1 cellular context compared by ENCODE assay signal in the genomic region with DNA sequence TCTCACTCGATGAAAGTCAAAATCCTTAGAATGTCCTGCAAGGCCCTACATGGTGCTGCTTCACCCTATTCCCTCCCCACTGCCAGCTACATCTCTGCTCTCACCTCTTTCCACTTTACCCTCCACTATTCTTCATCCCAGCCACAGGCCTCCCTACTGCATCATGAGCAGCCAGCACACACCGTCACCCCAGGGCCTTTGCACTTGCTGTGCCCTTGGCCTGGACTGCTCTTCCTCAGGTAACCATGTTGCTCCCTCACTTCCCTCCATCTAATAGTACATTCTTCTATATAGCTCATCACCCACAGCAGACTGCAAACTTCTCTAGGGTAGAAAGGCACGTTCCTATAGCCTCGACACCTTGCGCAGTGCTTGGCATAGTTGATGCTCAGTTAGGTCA.
TF ChIP-seq lines count a peak whose summit lies in the region.

No MANE protein-coding gene starts in this region.

TF ChIP-seq in GM12878, 131 proteins besides CTCF, POLR2A, EP300 and RAD21 (continued from another document):
- TF ChIP-seq, protein P1, sequence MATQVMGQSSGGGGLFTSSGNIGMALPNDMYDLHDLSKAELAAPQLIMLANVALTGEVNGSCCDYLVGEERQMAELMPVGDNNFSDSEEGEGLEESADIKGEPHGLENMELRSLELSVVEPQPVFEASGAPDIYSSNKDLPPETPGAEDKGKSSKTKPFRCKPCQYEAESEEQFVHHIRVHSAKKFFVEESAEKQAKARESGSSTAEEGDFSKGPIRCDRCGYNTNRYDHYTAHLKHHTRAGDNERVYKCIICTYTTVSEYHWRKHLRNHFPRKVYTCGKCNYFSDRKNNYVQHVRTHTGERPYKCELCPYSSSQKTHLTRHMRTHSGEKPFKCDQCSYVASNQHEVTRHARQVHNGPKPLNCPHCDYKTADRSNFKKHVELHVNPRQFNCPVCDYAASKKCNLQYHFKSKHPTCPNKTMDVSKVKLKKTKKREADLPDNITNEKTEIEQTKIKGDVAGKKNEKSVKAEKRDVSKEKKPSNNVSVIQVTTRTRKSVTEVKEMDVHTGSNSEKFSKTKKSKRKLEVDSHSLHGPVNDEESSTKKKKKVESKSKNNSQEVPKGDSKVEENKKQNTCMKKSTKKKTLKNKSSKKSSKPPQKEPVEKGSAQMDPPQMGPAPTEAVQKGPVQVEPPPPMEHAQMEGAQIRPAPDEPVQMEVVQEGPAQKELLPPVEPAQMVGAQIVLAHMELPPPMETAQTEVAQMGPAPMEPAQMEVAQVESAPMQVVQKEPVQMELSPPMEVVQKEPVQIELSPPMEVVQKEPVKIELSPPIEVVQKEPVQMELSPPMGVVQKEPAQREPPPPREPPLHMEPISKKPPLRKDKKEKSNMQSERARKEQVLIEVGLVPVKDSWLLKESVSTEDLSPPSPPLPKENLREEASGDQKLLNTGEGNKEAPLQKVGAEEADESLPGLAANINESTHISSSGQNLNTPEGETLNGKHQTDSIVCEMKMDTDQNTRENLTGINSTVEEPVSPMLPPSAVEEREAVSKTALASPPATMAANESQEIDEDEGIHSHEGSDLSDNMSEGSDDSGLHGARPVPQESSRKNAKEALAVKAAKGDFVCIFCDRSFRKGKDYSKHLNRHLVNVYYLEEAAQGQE (IDR thresholded peaks at IDR 0.05; ENCODE audit: low read depth, low read length), result no peak
- TF ChIP-seq, protein P2, sequence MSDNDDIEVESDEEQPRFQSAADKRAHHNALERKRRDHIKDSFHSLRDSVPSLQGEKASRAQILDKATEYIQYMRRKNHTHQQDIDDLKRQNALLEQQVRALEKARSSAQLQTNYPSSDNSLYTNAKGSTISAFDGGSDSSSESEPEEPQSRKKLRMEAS (IDR thresholded peaks at IDR 0.05; ENCODE audit: low read depth, low read length), result no peak
- TF ChIP-seq YY1 (IDR thresholded peaks at IDR 0.05; ENCODE audit: low read depth, low read length) (no peak), SUZ12 (IDR thresholded peaks at IDR 0.05; ENCODE audit: unreplicated experiment) (no peak), TCF3 (IDR thresholded peaks at IDR 0.05; ENCODE audit: borderline replicate concordance, insufficient read depth, low read depth, low read length) (no peak), NR2C2 (IDR thresholded peaks at IDR 0.05; ENCODE audit: borderline replicate concordance, control insufficient read depth, insufficient read length, low read depth) (no peak), PAX8 (IDR thresholded peaks at IDR 0.05) (no peak), YBX1 (IDR thresholded peaks at IDR 0.05) (no peak), RELA (IDR thresholded peaks at IDR 0.05; ENCODE audit: borderline replicate concordance, partially characterized antibody) (no peak), FOXK2 (IDR thresholded peaks at IDR 0.05) (no peak)
- TF ChIP-seq, protein P3, sequence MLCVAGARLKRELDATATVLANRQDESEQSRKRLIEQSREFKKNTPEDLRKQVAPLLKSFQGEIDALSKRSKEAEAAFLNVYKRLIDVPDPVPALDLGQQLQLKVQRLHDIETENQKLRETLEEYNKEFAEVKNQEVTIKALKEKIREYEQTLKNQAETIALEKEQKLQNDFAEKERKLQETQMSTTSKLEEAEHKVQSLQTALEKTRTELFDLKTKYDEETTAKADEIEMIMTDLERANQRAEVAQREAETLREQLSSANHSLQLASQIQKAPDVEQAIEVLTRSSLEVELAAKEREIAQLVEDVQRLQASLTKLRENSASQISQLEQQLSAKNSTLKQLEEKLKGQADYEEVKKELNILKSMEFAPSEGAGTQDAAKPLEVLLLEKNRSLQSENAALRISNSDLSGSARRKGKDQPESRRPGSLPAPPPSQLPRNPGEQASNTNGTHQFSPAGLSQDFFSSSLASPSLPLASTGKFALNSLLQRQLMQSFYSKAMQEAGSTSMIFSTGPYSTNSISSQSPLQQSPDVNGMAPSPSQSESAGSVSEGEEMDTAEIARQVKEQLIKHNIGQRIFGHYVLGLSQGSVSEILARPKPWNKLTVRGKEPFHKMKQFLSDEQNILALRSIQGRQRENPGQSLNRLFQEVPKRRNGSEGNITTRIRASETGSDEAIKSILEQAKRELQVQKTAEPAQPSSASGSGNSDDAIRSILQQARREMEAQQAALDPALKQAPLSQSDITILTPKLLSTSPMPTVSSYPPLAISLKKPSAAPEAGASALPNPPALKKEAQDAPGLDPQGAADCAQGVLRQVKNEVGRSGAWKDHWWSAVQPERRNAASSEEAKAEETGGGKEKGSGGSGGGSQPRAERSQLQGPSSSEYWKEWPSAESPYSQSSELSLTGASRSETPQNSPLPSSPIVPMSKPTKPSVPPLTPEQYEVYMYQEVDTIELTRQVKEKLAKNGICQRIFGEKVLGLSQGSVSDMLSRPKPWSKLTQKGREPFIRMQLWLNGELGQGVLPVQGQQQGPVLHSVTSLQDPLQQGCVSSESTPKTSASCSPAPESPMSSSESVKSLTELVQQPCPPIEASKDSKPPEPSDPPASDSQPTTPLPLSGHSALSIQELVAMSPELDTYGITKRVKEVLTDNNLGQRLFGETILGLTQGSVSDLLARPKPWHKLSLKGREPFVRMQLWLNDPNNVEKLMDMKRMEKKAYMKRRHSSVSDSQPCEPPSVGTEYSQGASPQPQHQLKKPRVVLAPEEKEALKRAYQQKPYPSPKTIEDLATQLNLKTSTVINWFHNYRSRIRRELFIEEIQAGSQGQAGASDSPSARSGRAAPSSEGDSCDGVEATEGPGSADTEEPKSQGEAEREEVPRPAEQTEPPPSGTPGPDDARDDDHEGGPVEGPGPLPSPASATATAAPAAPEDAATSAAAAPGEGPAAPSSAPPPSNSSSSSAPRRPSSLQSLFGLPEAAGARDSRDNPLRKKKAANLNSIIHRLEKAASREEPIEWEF (IDR thresholded peaks at IDR 0.05; ENCODE audit: insufficient replicate concordance, low read depth, low read length), result no peak
